In the genomic region with DNA sequence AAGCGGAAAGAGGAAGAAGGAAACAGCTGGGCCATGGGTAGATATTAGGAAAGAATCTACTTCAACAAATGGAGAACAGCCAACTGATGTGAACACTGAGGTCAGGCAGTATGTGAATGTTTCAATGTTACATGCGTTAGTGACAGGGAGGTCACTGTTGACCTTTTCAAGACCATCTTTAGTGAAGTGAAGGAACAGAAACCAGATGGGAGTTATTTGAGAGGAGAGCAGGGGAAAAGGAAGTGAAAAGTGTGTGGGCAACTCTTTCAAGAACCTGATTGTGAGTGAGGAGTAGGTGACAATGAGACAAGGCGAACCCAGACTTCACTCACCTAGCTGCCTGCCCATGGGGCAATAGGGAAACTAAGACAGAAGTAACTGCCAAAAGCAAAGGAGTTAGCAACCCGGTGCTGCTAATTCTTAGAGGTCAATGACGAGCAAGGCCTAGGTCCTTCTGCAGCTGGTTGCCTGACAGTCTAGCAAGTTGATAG, we compare ENCODE assay signal across 9 cellular contexts.
A peak's percentile ranks its signal among the peaks of the same experiment; 100 is the strongest.
DNase-seq lines count a peak whose midpoint lies in the region; ATAC-seq and TF ChIP-seq lines count a peak whose summit lies in the region.
"Had no signal": no experiment of that assay in that cellular context is flagged by ENCODE, and none has a peak within 500 bp of the region (broad histone marks: within the 10 kb centered on the region; RNA-seq: fewer than 3 reads in every experiment).

No MANE protein-coding gene starts in this region.

- H3K4me1 ChIP-seq in gastrocnemius medialis (no peaks in the 10 kb centered on the region), thyroid gland (no peaks in the 10 kb centered on the region)

- H3K9me3 Mint-ChIP-seq in central memory CD8-positive, alpha-beta T cell = no peaks in the 10 kb centered on the region
- H3K9me3 Mint-ChIP-seq: activated naive CD4-positive, alpha-beta T cell treated with anti-CD3 and anti-CD28 coated beads for 36 hours had no signal

- peak overlapping the region; percentile 84 for H3K27ac Mint-ChIP-seq in central memory CD8-positive, alpha-beta T cell (ENCODE audit: low read depth)
- H3K27ac Mint-ChIP-seq: activated naive CD4-positive, alpha-beta T cell treated with anti-CD3 and anti-CD28 coated beads for 36 hours had no signal

- TF ChIP-seq POLR2A in gastrocnemius medialis (IDR thresholded peaks at IDR 0.05) (no peak), thyroid gland (IDR thresholded peaks at IDR 0.05) (no peak)

- H3K27ac ChIP-seq in gastrocnemius medialis (no peak overlapping the region), thyroid gland (no peak overlapping the region)

- DNase-seq in GM13976 (ENCODE audit: low spot score) (peak; percentile 63), NCI-H82 treated with DMSO at 0.1 percent for 48 hours (lab: John Stamatoyannopoulos, UW; ENCODE audit: unreplicated experiment) (no peak), gastrocnemius medialis (no peak), G401 (ENCODE audit: low spot score) (no peak), thyroid gland (no peak)
- no peak for DNase-seq in central memory CD8-positive, alpha-beta T cell (ENCODE audit: low spot score in 2 of 2)
- DNase-seq: activated naive CD4-positive, alpha-beta T cell treated with anti-CD3 and anti-CD28 coated beads for 36 hours had no signal

- no peak overlapping the region for H3K4me3 ChIP-seq in gastrocnemius medialis
- no peak overlapping the region for H3K4me3 ChIP-seq in thyroid gland (replicated peaks in 1 of 3)

- in situ Hi-C loops in GM13976 (cut with MboI; ENCODE audit: low sequenced_read_pairs, unreplicated experiment) = no loop called here
- in situ Hi-C loops in gastrocnemius medialis (cut with MboI; ENCODE audit: low sequenced_read_pairs in 4 of 4) = loop anchor here in 1 of 4 donors (25.0 kb wide), 1 partner anchor 139 kb away; no protein-coding TSS in a partner anchor
- in situ Hi-C loops in G401 (cut with HindIII; ENCODE audit: low sequenced_read_pairs) = no loop called here

- H3K36me3 ChIP-seq in gastrocnemius medialis (no peaks in the 10 kb centered on the region), thyroid gland (no peaks in the 10 kb centered on the region)

- WGBS in thyroid gland, 2 donors = 85 to 87% methylated on average over 5 of the region's 5 CpGs

- peak; percentile 84 for ATAC-seq in GM21360 (IDR thresholded peaks at IDR 0.05; ENCODE audit: unreplicated experiment)
- peak; percentile 88 for ATAC-seq in HG03354 (IDR thresholded peaks at IDR 0.05; ENCODE audit: poor library complexity, severe bottlenecking, unreplicated experiment)
- ATAC-seq in central memory CD8-positive, alpha-beta T cell (replicated peaks; ENCODE audit: extremely low read depth, poor library complexity, severe bottlenecking) = no peak
- ATAC-seq in gastrocnemius medialis = no peak

- H3K27me3 ChIP-seq in gastrocnemius medialis = no peaks in the 10 kb centered on the region
- no peaks in the 10 kb centered on the region for H3K27me3 ChIP-seq in thyroid gland

- no peaks in the 10 kb centered on the region for H3K27me3 Mint-ChIP-seq in central memory CD8-positive, alpha-beta T cell

- no peaks in the 10 kb centered on the region for H3K9me3 ChIP-seq in gastrocnemius medialis
- no peaks in the 10 kb centered on the region for H3K9me3 ChIP-seq in thyroid gland

- peak overlapping the region; percentile 75 for H3K4me3 Mint-ChIP-seq in central memory CD8-positive, alpha-beta T cell
- H3K4me3 Mint-ChIP-seq: activated naive CD4-positive, alpha-beta T cell treated with anti-CD3 and anti-CD28 coated beads for 36 hours had no signal

- H3K36me3 Mint-ChIP-seq in central memory CD8-positive, alpha-beta T cell (ENCODE audit: insufficient read depth) = peaks cover 6% of the 10 kb centered on the region

- peaks cover 24% of the 10 kb centered on the region for H3K4me1 Mint-ChIP-seq in central memory CD8-positive, alpha-beta T cell

- no peak for TF ChIP-seq CTCF in GM13976 (IDR thresholded peaks at IDR 0.05; ENCODE audit: borderline replicate concordance, control extremely low read depth, extremely low read depth, insufficient read depth, missing control alignments)
- TF ChIP-seq CTCF in gastrocnemius medialis (IDR thresholded peaks at IDR 0.05 in 4 of 5, conservative IDR thresholded peaks at IDR 0.05 in 1 of 5) = no peak
- no peak for TF ChIP-seq CTCF in thyroid gland (IDR thresholded peaks at IDR 0.05)

- intact Hi-C loops in gastrocnemius medialis (cut with DNase I; ENCODE audit: low total_unique reads) (no loop called here), thyroid gland (cut with DNase I) (no loop called here)

Comparison
In these comparisons a context has a peak if more than half of its experiments do, and no peak if none do; other contexts are left out.
1. ATAC-seq: peak in GM21360 (single experiment) and HG03354 (single experiment); none in central memory CD8-positive, alpha-beta T cell (single experiment) and gastrocnemius medialis (0 of 2).